In the genomic region with DNA sequence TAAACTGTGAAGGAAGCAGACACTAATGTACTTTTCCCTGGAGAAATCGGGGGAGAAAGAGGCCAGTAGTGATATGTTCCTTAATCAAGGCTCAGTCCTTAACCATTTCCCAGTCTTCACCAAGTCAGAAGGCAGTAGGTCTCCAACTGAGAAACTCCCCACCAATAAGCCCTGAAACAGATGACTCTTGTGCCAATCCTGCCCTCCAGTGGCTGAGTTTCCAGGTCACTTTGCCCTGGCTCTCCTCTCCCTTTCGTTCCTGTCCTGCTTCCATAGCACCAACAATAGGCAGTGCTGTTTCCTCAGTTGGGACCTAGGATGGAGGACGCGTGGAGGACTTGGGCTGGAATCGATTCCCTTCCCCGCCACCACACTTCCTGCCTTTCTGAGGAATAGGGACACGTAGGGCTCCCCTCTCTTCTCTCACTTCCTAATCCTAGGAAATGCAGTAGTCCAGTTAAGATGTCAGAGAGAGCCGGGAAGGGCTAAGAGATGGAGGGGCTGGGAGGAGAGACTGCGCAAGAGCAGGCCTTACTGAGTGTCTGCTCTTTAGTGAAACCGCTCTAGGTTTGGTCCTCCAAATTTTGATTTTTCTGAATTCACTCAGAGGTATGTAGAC, we compare ENCODE assay signal across 9 cellular contexts. TPM values are rescaled to one million over a fixed set of nuclear protein-coding genes. Genes with fewer than 3 reads are reported as not detected.
A peak's percentile ranks its signal among the peaks of the same experiment; 100 is the strongest.
DNase-seq lines count a peak whose midpoint lies in the region; ATAC-seq and TF ChIP-seq lines count a peak whose summit lies in the region.
"Had no signal": no experiment of that assay in that cellular context is flagged by ENCODE, and none has a peak within 500 bp of the region (broad histone marks: within the 10 kb centered on the region; RNA-seq: fewer than 3 reads in every experiment).

No MANE protein-coding gene starts in this region.

- no peaks in the 10 kb centered on the region for H3K27me3 ChIP-seq in SJSA1 (replicated peaks)
- no peaks in the 10 kb centered on the region for H3K27me3 ChIP-seq in prostate gland (replicated peaks; ENCODE audit: insufficient read depth)

- no peaks in the 10 kb centered on the region for H3K9me3 ChIP-seq in SJSA1 (replicated peaks)
- H3K9me3 ChIP-seq in prostate gland: no peaks in the 10 kb centered on the region
- H3K9me3 ChIP-seq: neutrophil had no signal

- DNase-seq in AG08396 (ENCODE audit: low spot score): peak; percentile 73
- peak; percentile 56 for DNase-seq in GM12865 (ENCODE audit: low read depth)
- DNase-seq in LNCaP clone FGC (ENCODE audit: low read depth): peak; percentile 54
- DNase-seq in SJSA1 (ENCODE audit: low read depth in 1 of 2, low spot score in 2 of 2): peak; percentile 70 to 77
- peak; percentile 5 for DNase-seq in prostate gland (ENCODE audit: low spot score)
- DNase-seq in NCI-H187 treated with DMSO at 0.1 percent for 48 hours (lab: John Stamatoyannopoulos, UW): no peak

- H3K27ac ChIP-seq in SJSA1: no peak overlapping the region
- H3K27ac ChIP-seq in prostate gland: no peak overlapping the region
- H3K27ac ChIP-seq: neutrophil had no signal

- ATAC-seq in esophagus mucosa (peak; percentile 60), HG02884 (IDR thresholded peaks at IDR 0.05; ENCODE audit: unreplicated experiment) (no peak)

- H3K4me3 ChIP-seq in GM12865 (ENCODE audit: low read depth, low read length) (no peak overlapping the region), LNCaP clone FGC (ENCODE audit: low read depth, low read length) (no peak overlapping the region), SJSA1 (no peak overlapping the region), prostate gland (no peak overlapping the region)

- no peak for TF ChIP-seq POLR2A in prostate gland (IDR thresholded peaks at IDR 0.05)

- H3K4me1 ChIP-seq in SJSA1 (replicated peaks) (no peaks in the 10 kb centered on the region), prostate gland (replicated peaks) (no peaks in the 10 kb centered on the region)

- H3K36me3 ChIP-seq in SJSA1: no peaks in the 10 kb centered on the region
- H3K36me3 ChIP-seq in prostate gland: no peaks in the 10 kb centered on the region
- H3K36me3 ChIP-seq: neutrophil had no signal

- 55% methylated on average over 10 of the region's 10 CpGs for WGBS in prostate gland

- intact Hi-C loops in prostate gland (cut with DNase I): no loop called here

- TF ChIP-seq CTCF in GM12865 (IDR thresholded peaks at IDR 0.05; ENCODE audit: insufficient read depth, low read depth, low read length, missing control alignments): peak; percentile 48
- peak; percentile 96 for TF ChIP-seq CTCF in LNCaP clone FGC (IDR thresholded peaks at IDR 0.05; ENCODE audit: control insufficient read depth, extremely low read depth, insufficient read depth)
- peak in 1 of 4 experiments; percentile 41 for TF ChIP-seq CTCF in prostate gland (IDR thresholded peaks at IDR 0.05)

RNA-seq across cellular contexts. Expression of a gene that starts 23.4 kb away (rescaled TPM):
- not detected in 2 replicates for total RNA-seq in SJSA1 (2014; rRNA removed; shearing (Covaris generic))
- total RNA-seq in esophagus mucosa (not detected), prostate gland (not detected)
